1 cellular context compared by ENCODE assay signal in the genomic region with DNA sequence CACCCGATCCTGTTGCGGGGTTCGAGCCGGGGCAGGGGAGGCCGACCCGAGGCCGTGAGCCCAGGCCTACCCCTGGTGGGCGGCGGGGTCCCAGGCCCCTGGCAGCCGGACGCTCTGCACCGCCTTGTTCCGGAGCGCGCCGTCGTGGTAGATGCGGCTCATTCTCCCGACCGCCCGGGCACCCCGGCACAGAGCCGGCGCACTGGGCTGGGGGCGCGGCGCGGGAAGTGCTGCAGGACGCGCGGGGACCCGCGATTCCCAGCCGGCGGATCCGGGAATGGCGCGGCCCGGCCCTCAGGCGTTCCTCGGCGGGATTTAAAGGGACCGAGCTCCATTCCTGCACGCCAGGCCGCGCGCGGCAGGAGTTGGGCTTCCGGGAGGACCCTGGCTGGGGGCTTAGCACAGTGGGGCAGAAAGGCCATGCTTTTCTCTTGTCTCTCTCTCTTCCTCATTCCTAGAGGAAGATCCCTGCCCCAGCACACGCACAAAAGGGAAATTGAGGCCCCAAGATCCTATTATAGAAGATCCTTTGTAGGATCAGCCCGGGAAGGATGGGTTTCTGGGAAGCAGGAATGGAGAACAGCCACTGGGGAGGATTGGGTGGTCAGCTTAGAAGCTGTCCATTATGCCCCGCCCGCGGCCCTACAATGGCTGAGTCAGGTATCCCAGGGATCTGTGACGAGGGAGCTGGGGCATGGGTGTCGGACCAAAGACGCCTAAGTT.
TF ChIP-seq lines count a peak whose summit lies in the region.

Gene ARPIN, minus strand, starts transcription at position 279 of the 723 bp plus-strand sequence. Its CDS starts 117 bp downstream, at position 162.

TF ChIP-seq in HepG2, 621 proteins besides CTCF, POLR2A, EP300 and RAD21 (continued from another document and continues in another):
- TF ChIP-seq ZFP41 (CRISPR knock-in tag; IDR thresholded peaks at IDR 0.05; ENCODE audit: borderline replicate concordance) (no peak), HDAC2 (CRISPR knock-in tag; IDR thresholded peaks at IDR 0.05) (no peak), STAT5B (CRISPR knock-in tag; IDR thresholded peaks at IDR 0.05) (no peak), MTA1 (CRISPR knock-in tag; IDR thresholded peaks at IDR 0.05; ENCODE audit: borderline replicate concordance) (0 out of 2 replicates have a peak, but pooled peaks have one; percentile 6), TFDP2 (CRISPR knock-in tag; IDR thresholded peaks at IDR 0.05) (peak; percentile 33; the same call in 1 of the 2 replicates), LBX2 (CRISPR knock-in tag; IDR thresholded peaks at IDR 0.05; ENCODE audit: borderline replicate concordance) (no peak), SNAI1 (CRISPR knock-in tag; IDR thresholded peaks at IDR 0.05; ENCODE audit: borderline replicate concordance) (no peak), ZNF7 (CRISPR knock-in tag; IDR thresholded peaks at IDR 0.05) (no peak), ATF6 (CRISPR knock-in tag; conservative IDR thresholded peaks at IDR 0.05) (no peak), SPEN (CRISPR knock-in tag; IDR thresholded peaks at IDR 0.05; ENCODE audit: low read depth) (peak; percentile 30; the same call in 1 of the 2 replicates), ZNF33A (CRISPR knock-in tag; IDR thresholded peaks at IDR 0.05; ENCODE audit: borderline replicate concordance) (no peak), U2AF1 (optimal IDR thresholded peaks at IDR 0.05; ENCODE audit: low read depth, low read length) (no peak), TMF1 (CRISPR knock-in tag; IDR thresholded peaks at IDR 0.05; ENCODE audit: low read depth) (no peak), JUNB (CRISPR knock-in tag; IDR thresholded peaks at IDR 0.05; ENCODE audit: borderline replicate concordance) (no peak), KLF16 (CRISPR knock-in tag; IDR thresholded peaks at IDR 0.05) (no peak; a peak in 1 of 4 replicates), YEATS2 (CRISPR knock-in tag; IDR thresholded peaks at IDR 0.05; ENCODE audit: borderline replicate concordance) (peak; percentile 19; the same call in 1 of the 2 replicates), IKZF1 (IDR thresholded peaks at IDR 0.05) (no peak), ZSCAN29 (CRISPR knock-in tag; conservative IDR thresholded peaks at IDR 0.05) (0 out of 2 replicates have a peak, but pooled peaks have one; percentile 29), NPAS2 (CRISPR knock-in tag; IDR thresholded peaks at IDR 0.05; ENCODE audit: borderline replicate concordance) (no peak), SALL1 (CRISPR knock-in tag; IDR thresholded peaks at IDR 0.05) (no peak), MAZ (IDR thresholded peaks at IDR 0.05; ENCODE audit: borderline replicate concordance, low read depth, low read length) (no peak), MAZ (CRISPR knock-in tag; IDR thresholded peaks at IDR 0.05; ENCODE audit: low read depth) (peak; percentile 49; the same call in 1 of the 2 replicates), ZBTB42 (CRISPR knock-in tag; IDR thresholded peaks at IDR 0.05) (0 out of 2 replicates have a peak, but pooled peaks have one; percentile 3), HNRNPLL (IDR thresholded peaks at IDR 0.05; ENCODE audit: low read depth, low read length, poor library complexity, severe bottlenecking) (peak; percentile 79), SAP130 (CRISPR knock-in tag; IDR thresholded peaks at IDR 0.05; ENCODE audit: low read depth) (peak; percentile 26), ZNF569 (CRISPR knock-in tag; IDR thresholded peaks at IDR 0.05; ENCODE audit: borderline replicate concordance) (no peak), YY1 (IDR thresholded peaks at IDR 0.05; ENCODE audit: insufficient read depth, insufficient replicate concordance, low read depth, low read length) (peak; percentile 63), POGZ (CRISPR knock-in tag; IDR thresholded peaks at IDR 0.05) (0 out of 2 replicates have a peak, but pooled peaks have one; percentile 37), HES4 (CRISPR knock-in tag; IDR thresholded peaks at IDR 0.05; ENCODE audit: borderline replicate concordance) (peak; percentile 43; the same call in 1 of the 2 replicates), ZNF629 (CRISPR knock-in tag; conservative IDR thresholded peaks at IDR 0.05) (no peak), ZNF790 (CRISPR knock-in tag; IDR thresholded peaks at IDR 0.05; ENCODE audit: borderline replicate concordance) (peak; percentile 70; the same call in 1 of the 2 replicates), ZBTB44 (CRISPR knock-in tag; IDR thresholded peaks at IDR 0.05) (no peak), ZNF350 (CRISPR knock-in tag; IDR thresholded peaks at IDR 0.05; ENCODE audit: borderline replicate concordance, low read depth) (peak; percentile 45; the same call in 1 of the 2 replicates), HNRNPUL1 (IDR thresholded peaks at IDR 0.05; ENCODE audit: low read depth, low read length) (no peak), HMG20B (CRISPR knock-in tag; conservative IDR thresholded peaks at IDR 0.05) (no peak), GLI4 (CRISPR knock-in tag; IDR thresholded peaks at IDR 0.05; ENCODE audit: borderline replicate concordance) (no peak), CCDC6 (CRISPR knock-in tag; IDR thresholded peaks at IDR 0.05) (peak; percentile 61; the same call in 1 of the 2 replicates), AKAP8 (CRISPR knock-in tag; IDR thresholded peaks at IDR 0.05) (no peak), HDAC1 (CRISPR knock-in tag; IDR thresholded peaks at IDR 0.05) (peak; percentile 49; the same call in 1 of the 2 replicates), PHF5A (CRISPR knock-in tag; IDR thresholded peaks at IDR 0.05; ENCODE audit: low read depth, unreplicated experiment) (no peak), KAT8 (CRISPR knock-in tag; IDR thresholded peaks at IDR 0.05) (no peak; the same call in 1 of the 2 replicates), RFXAP (CRISPR knock-in tag; IDR thresholded peaks at IDR 0.05; ENCODE audit: borderline replicate concordance) (no peak), GTF2F1 (IDR thresholded peaks at IDR 0.05; ENCODE audit: low read length) (no peak), SRF (IDR thresholded peaks at IDR 0.05; ENCODE audit: low read depth, low read length) (no peak), ZNF34 (CRISPR knock-in tag; IDR thresholded peaks at IDR 0.05; ENCODE audit: borderline replicate concordance) (no peak), DMAP1 (CRISPR knock-in tag; IDR thresholded peaks at IDR 0.05) (no peak), EED (CRISPR knock-in tag; IDR thresholded peaks at IDR 0.05) (no peak), TGIF2 (CRISPR knock-in tag; IDR thresholded peaks at IDR 0.05) (no peak), MEIS1 (CRISPR knock-in tag; IDR thresholded peaks at IDR 0.05; ENCODE audit: borderline replicate concordance) (no peak), LCORL (IDR thresholded peaks at IDR 0.05) (no peak), LCORL (CRISPR knock-in tag; IDR thresholded peaks at IDR 0.05) (no peak), FOXO1 (CRISPR knock-in tag; IDR thresholded peaks at IDR 0.05) (no peak), ZBTB49 (CRISPR knock-in tag; IDR thresholded peaks at IDR 0.05; ENCODE audit: borderline replicate concordance) (no peak), GABPA (IDR thresholded peaks at IDR 0.05; ENCODE audit: low read depth, low read length) (no peak), GABPA (CRISPR knock-in tag; IDR thresholded peaks at IDR 0.05; ENCODE audit: low read depth) (0 out of 2 replicates have a peak, but pooled peaks have one; percentile 15), BRD4 (CRISPR knock-in tag; IDR thresholded peaks at IDR 0.05) (peak; percentile 38; the same call in 1 of the 2 replicates), ZNF546 (CRISPR knock-in tag; conservative IDR thresholded peaks at IDR 0.05) (0 out of 2 replicates have a peak, but pooled peaks have one; percentile 31), ZBTB7A (CRISPR knock-in tag; IDR thresholded peaks at IDR 0.05) (peak; percentile 79), GABPB1 (CRISPR knock-in tag; IDR thresholded peaks at IDR 0.05) (peak; percentile 73), MYC (CRISPR knock-in tag; IDR thresholded peaks at IDR 0.05; ENCODE audit: borderline replicate concordance) (no peak), ESRRA (CRISPR knock-in tag; IDR thresholded peaks at IDR 0.05; ENCODE audit: low read depth) (peak; percentile 30; the same call in 1 of the 2 replicates)
- TF ChIP-seq, protein P1, sequence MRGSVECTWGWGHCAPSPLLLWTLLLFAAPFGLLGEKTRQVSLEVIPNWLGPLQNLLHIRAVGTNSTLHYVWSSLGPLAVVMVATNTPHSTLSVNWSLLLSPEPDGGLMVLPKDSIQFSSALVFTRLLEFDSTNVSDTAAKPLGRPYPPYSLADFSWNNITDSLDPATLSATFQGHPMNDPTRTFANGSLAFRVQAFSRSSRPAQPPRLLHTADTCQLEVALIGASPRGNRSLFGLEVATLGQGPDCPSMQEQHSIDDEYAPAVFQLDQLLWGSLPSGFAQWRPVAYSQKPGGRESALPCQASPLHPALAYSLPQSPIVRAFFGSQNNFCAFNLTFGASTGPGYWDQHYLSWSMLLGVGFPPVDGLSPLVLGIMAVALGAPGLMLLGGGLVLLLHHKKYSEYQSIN (CRISPR knock-in tag; IDR thresholded peaks at IDR 0.05; ENCODE audit: borderline replicate concordance) = no peak
- TF ChIP-seq, protein P2, sequence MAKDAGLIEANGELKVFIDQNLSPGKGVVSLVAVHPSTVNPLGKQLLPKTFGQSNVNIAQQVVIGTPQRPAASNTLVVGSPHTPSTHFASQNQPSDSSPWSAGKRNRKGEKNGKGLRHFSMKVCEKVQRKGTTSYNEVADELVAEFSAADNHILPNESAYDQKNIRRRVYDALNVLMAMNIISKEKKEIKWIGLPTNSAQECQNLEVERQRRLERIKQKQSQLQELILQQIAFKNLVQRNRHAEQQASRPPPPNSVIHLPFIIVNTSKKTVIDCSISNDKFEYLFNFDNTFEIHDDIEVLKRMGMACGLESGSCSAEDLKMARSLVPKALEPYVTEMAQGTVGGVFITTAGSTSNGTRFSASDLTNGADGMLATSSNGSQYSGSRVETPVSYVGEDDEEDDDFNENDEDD (CRISPR knock-in tag; IDR thresholded peaks at IDR 0.05; ENCODE audit: borderline replicate concordance) = peak; percentile 45; the same call in 1 of the 2 replicates
- TF ChIP-seq, protein P3, sequence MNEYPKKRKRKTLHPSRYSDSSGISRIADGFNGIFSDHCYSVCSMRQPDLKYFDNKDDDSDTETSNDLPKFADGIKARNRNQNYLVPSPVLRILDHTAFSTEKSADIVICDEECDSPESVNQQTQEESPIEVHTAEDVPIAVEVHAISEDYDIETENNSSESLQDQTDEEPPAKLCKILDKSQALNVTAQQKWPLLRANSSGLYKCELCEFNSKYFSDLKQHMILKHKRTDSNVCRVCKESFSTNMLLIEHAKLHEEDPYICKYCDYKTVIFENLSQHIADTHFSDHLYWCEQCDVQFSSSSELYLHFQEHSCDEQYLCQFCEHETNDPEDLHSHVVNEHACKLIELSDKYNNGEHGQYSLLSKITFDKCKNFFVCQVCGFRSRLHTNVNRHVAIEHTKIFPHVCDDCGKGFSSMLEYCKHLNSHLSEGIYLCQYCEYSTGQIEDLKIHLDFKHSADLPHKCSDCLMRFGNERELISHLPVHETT (CRISPR knock-in tag; conservative IDR thresholded peaks at IDR 0.05) = no peak
